12 cellular contexts compared by ENCODE assay signal in genomic region chr16:53822936-53823529, GRCh38.
DNase-seq lines count a peak whose midpoint lies in the region; ATAC-seq lines count a peak whose summit lies in the region.
"Had no signal": no experiment of that assay in that cellular context is flagged by ENCODE, and none has a peak within 500 bp of the region (broad histone marks: within the 10 kb centered on the region; RNA-seq: fewer than 3 reads in every experiment).

No MANE protein-coding gene starts in this region.

- H3K36me3 Mint-ChIP-seq in effector memory CD8-positive, alpha-beta T cell (ENCODE audit: insufficient read depth), result peaks cover under 1% of the 10 kb centered on the region

- no peak overlapping the region for H3K27ac Mint-ChIP-seq in effector memory CD8-positive, alpha-beta T cell

- DNase-seq in DMS153 (lab: John Stamatoyannopoulos, UW), result peak; percentile 42
- peak; percentile 6 for DNase-seq in KG1 (lab: John Stamatoyannopoulos, UW)
- peak in 1 of 3 experiments; percentile 10 for DNase-seq in effector memory CD8-positive, alpha-beta T cell
- no peak for DNase-seq in NCI-H69 (lab: John Stamatoyannopoulos, UW)
- no peak for DNase-seq in NCI-H2196 treated with DMSO at 0.1 percent for 48 hours (lab: John Stamatoyannopoulos, UW; ENCODE audit: unreplicated experiment)
- no peak for DNase-seq in NCI-H128 (lab: John Stamatoyannopoulos, UW; ENCODE audit: unreplicated experiment)
- no peak for DNase-seq in iPS-NIHi11 (ENCODE audit: low spot score)
- DNase-seq: anterior cingulate cortex, foreskin melanocyte, naive B cell, NCI-H2081 had no signal

- no peaks in the 10 kb centered on the region for H3K27me3 Mint-ChIP-seq in effector memory CD8-positive, alpha-beta T cell
- H3K27me3 Mint-ChIP-seq: naive B cell had no signal

- H3K9me3 Mint-ChIP-seq in effector memory CD8-positive, alpha-beta T cell, result no peaks in the 10 kb centered on the region
- H3K9me3 Mint-ChIP-seq: naive B cell had no signal

- no peak overlapping the region for H3K4me3 Mint-ChIP-seq in effector memory CD8-positive, alpha-beta T cell
- H3K4me3 Mint-ChIP-seq: naive B cell had no signal

- ATAC-seq in GM19043 (IDR thresholded peaks at IDR 0.05; ENCODE audit: low read depth, unreplicated experiment), result peak; percentile 82
- peak; percentile 94 for ATAC-seq in effector memory CD8-positive, alpha-beta T cell (replicated peaks)

- H3K4me1 Mint-ChIP-seq in effector memory CD8-positive, alpha-beta T cell (ENCODE audit: low read depth in 2 of 2), result peaks cover 6 to 12% of the 10 kb centered on the region in 2 donors

Comparison
In these comparisons a context has a peak if more than half of its experiments do, and no peak if none do; other contexts are left out.
1. DNase-seq: peak in DMS153 (single experiment) and KG1 (single experiment); none in NCI-H69 (single experiment), NCI-H2196 treated with DMSO at 0.1 percent for 48 hours (single experiment), NCI-H128 (single experiment) and iPS-NIHi11 (single experiment).